23 cellular contexts compared by ENCODE assay signal in the genomic region with DNA sequence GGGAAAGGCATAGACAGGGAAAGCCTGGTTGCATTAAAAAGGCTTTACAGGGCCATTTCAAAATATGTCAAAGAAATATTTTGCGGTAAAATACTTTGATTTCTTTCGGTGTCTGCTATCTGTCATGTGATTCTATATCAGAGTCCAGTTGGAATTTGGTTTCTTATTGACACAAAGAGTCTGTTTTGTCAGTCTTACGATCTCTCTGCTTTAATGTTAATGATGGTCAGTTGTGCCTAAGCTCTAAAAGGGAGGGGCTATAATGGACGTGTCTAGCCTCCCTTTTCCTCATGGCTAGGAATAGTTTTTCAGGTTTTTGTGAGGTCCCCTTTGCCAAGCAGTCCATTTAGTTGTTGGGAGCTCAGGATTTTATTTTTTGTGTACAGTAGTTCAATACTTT. TPM values are rescaled to one million over a fixed set of nuclear protein-coding genes. Genes with fewer than 3 reads are reported as not detected.
DNase-seq lines count a peak whose midpoint lies in the region; ATAC-seq, FAIRE-seq and TF ChIP-seq lines count a peak whose summit lies in the region.
"Had no signal": no experiment of that assay in that cellular context is flagged by ENCODE, and none has a peak within 500 bp of the region (broad histone marks: within the 10 kb centered on the region; RNA-seq: fewer than 3 reads in every experiment).

No MANE protein-coding gene starts in this region.

- H3K9ac ChIP-seq in BLaER1 treated with 17β-estradiol and CSF1 and Interleukin-3, amounts not matched to agents 10 nM and 100 nM = no peak overlapping the region
- H3K9ac ChIP-seq in K562 (ENCODE audit: insufficient read depth in 1 of 2, low read depth in 2 of 2, low read length in 2 of 2) = no peak overlapping the region

- no peak for TF ChIP-seq CTCF in K562 (IDR thresholded peaks at IDR 0.05 in 2 of 3, conservative IDR thresholded peaks at IDR 0.05 in 1 of 3; ENCODE audit: insufficient read depth in 2 of 3, low read depth in 1 of 3, low read length in 3 of 3)
- TF ChIP-seq CTCF in stomach (IDR thresholded peaks at IDR 0.05) = no peak

- WGBS in K562 (ENCODE audit: insufficient coverage, low coverage, missing lambda C conversion rate) = 28% methylated on average over 4 of the region's 4 CpGs
- 57 to 64% (median 62%) methylated on average over 4 of the region's 4 CpGs for WGBS in stomach, 5 donors

- H3K4me2 ChIP-seq in BLaER1 treated with 17β-estradiol and CSF1 and Interleukin-3, amounts not matched to agents 10 nM and 100 nM = peak overlapping the region in 6 of 11 experiments; percentile 17 to 57 (median 32); a peak in 8 of 22 replicates
- no peak overlapping the region for H3K4me2 ChIP-seq in K562 (ENCODE audit: insufficient read depth, low read length)
- H3K4me2 ChIP-seq: A549 had no signal

- no peak for FAIRE-seq in K562 (lab: Jason Lieb, UNC)
- FAIRE-seq: A549, D721Med, GM12891 had no signal

- TF ChIP-seq EP300 in K562 (IDR thresholded peaks at IDR 0.05; ENCODE audit: low read length) (no peak), stomach (IDR thresholded peaks at IDR 0.05) (no peak)

- peak; percentile 52 for TF ChIP-seq POLR2A in K562 (conservative IDR thresholded peaks at IDR 0.05)
- no peak for TF ChIP-seq POLR2A in stomach (IDR thresholded peaks at IDR 0.05)

- peaks cover 0 to 20% (median 14%) of the 10 kb centered on the region in 10 experiments; a peak in 17 of 20 replicates for H3K4me1 ChIP-seq in BLaER1 treated with 17β-estradiol and CSF1 and Interleukin-3, amounts not matched to agents 10 nM and 100 nM
- peaks cover 3 to 13% of the 10 kb centered on the region in 2 experiments for H3K4me1 ChIP-seq in K562 (replicated peaks in 1 of 2; ENCODE audit: control insufficient read depth in 2 of 2, insufficient read depth in 2 of 2, low read length in 2 of 2)
- H3K4me1 ChIP-seq in stomach = peaks cover 0 to 10% (median 0%) of the 10 kb centered on the region in 4 donors
- H3K4me1 ChIP-seq: A549, BE2C had no signal

- in situ Hi-C loops in K562 (cut with MboI) = loop anchor here (10.0 kb wide), 1 partner anchor 722 kb away; no protein-coding TSS in a partner anchor

- H3K36me3 ChIP-seq in BLaER1 treated with 17β-estradiol and CSF1 and Interleukin-3, amounts not matched to agents 10 nM and 100 nM = peaks cover 55 to 76% (median 60%) of the 10 kb centered on the region in 11 experiments
- H3K36me3 ChIP-seq in K562 (ENCODE audit: control insufficient read depth, insufficient read depth, low read length) = peaks cover 57% of the 10 kb centered on the region
- H3K36me3 ChIP-seq in stomach = peaks cover 7 to 40% (median 18%) of the 10 kb centered on the region in 4 donors

- POLR2A ChIA-PET in K562 (lab: Yijun Ruan, JAX) = interaction anchor here (1.1 kb wide), 1 partner anchor 20 kb away, joined by 3 read pairs; no protein-coding TSS in a partner anchor

- no TSS peak for BruUV-seq in K562 (replicated peaks; lab: Mats Ljungman, UMichigan)

- no peaks in the 10 kb centered on the region for H3K9me1 ChIP-seq in K562 (ENCODE audit: control insufficient read depth, insufficient read depth, low read length)

- H3K27ac ChIP-seq in BLaER1 treated with 17β-estradiol and CSF1 and Interleukin-3, amounts not matched to agents 10 nM and 100 nM = no peak overlapping the region; a peak in 1 of 22 replicates
- no peak overlapping the region for H3K27ac ChIP-seq in K562 (ENCODE audit: extremely low read depth, low read depth, low read length)
- H3K27ac ChIP-seq in stomach = no peak overlapping the region
- H3K27ac ChIP-seq: A549, C4-2B had no signal

- H3K79me2 ChIP-seq in K562 (ENCODE audit: control insufficient read depth, insufficient read depth, low read length) = no peaks in the 10 kb centered on the region

- intact Hi-C loops in K562 (cut with micrococcal nuclease) = no loop called here
- intact Hi-C loops in stomach (cut with DNase I; ENCODE audit: low total_unique reads) = no loop called here

- H2AFZ ChIP-seq in K562 (ENCODE audit: low read depth, low read length) = no peak overlapping the region
- H2AFZ ChIP-seq: GM23338 had no signal

- no peaks in the 10 kb centered on the region for H4K20me1 ChIP-seq in BLaER1 treated with 17β-estradiol and CSF1 and Interleukin-3, amounts not matched to agents 10 nM and 100 nM
- H4K20me1 ChIP-seq in K562 (replicated peaks; ENCODE audit: control insufficient read depth, insufficient read depth, low read length) = no peaks in the 10 kb centered on the region

- CTCF ChIA-PET in K562 (lab: Yijun Ruan, JAX; ENCODE audit: low intra/inter-chr PET ratio) = interaction anchor here (0.7 kb wide), 1 partner anchor 17 kb away, joined by 3 read pairs; no protein-coding TSS in a partner anchor

- DNase-seq in NCI-H69 (lab: John Stamatoyannopoulos, UW) = peak; percentile 16
- DNase-seq in K562 (ENCODE audit: extremely low read depth in 1 of 4, low spot score in 3 of 4) = peak in 1 of 4 experiments; percentile 24
- DNase-seq in DMS53 (lab: John Stamatoyannopoulos, UW) = no peak
- no peak for DNase-seq in stomach
- no peak for DNase-seq in NCI-H524 treated with DMSO at 0.1 percent for 48 hours (lab: John Stamatoyannopoulos, UW)
- DNase-seq: 8988T; ACHN; AML-193; BE2C; CD4-positive, CD25-positive, alpha-beta regulatory T cell; CD8-positive, alpha-beta T cell; DMS 273 treated with DMSO at 0.1 percent for 48 hours; DMS79 treated with DMSO at 0.1 percent for 48 hours; GF-D8; H9 had no signal

- no peak for TF ChIP-seq RAD21 in K562 (CRISPR knock-in tag; conservative IDR thresholded peaks at IDR 0.05 in 1 of 2, IDR thresholded peaks at IDR 0.05 in 1 of 2)

- peak; percentile 67 for ATAC-seq in K562
- no peak for ATAC-seq in GM18873 (IDR thresholded peaks at IDR 0.05; ENCODE audit: low FRiP score, unreplicated experiment)
- ATAC-seq: A549; CD8-positive, alpha-beta T cell; GM23338; HCT116 had no signal

- peaks cover 39 to 55% (median 46%) of the 10 kb centered on the region in 11 experiments for H3K9me3 ChIP-seq in BLaER1 treated with 17β-estradiol and CSF1 and Interleukin-3, amounts not matched to agents 10 nM and 100 nM (replicated peaks in 1 of 11)
- H3K9me3 ChIP-seq in K562 (replicated peaks; ENCODE audit: control insufficient read depth, insufficient read depth, low read depth, low read length) (no peaks in the 10 kb centered on the region; the same call in 1 of the 2 replicates), stomach (no peaks in the 10 kb centered on the region)

- H3K4me3 ChIP-seq in BLaER1 treated with 17β-estradiol and CSF1 and Interleukin-3, amounts not matched to agents 10 nM and 100 nM = no peak overlapping the region
- no peak overlapping the region for H3K4me3 ChIP-seq in K562
- H3K4me3 ChIP-seq in stomach = no peak overlapping the region
- H3K4me3 ChIP-seq: A549, GM23338 had no signal

- H3K27me3 ChIP-seq in BLaER1 treated with 17β-estradiol and CSF1 and Interleukin-3, amounts not matched to agents 10 nM and 100 nM = no peaks in the 10 kb centered on the region
- H3K27me3 ChIP-seq in K562 (ENCODE audit: control insufficient read depth in 2 of 2, insufficient read depth in 2 of 2, low read length in 2 of 2) (no peaks in the 10 kb centered on the region), stomach (no peaks in the 10 kb centered on the region)
- H3K27me3 ChIP-seq: BE2C had no signal

TF ChIP-seq in K562, 482 proteins besides CTCF, POLR2A, EP300 and RAD21:
- 0 out of 2 replicates have a peak, but pooled peaks have one; percentile 5 for TF ChIP-seq SUPT5H (IDR thresholded peaks at IDR 0.05)
- TF ChIP-seq, protein P1, sequence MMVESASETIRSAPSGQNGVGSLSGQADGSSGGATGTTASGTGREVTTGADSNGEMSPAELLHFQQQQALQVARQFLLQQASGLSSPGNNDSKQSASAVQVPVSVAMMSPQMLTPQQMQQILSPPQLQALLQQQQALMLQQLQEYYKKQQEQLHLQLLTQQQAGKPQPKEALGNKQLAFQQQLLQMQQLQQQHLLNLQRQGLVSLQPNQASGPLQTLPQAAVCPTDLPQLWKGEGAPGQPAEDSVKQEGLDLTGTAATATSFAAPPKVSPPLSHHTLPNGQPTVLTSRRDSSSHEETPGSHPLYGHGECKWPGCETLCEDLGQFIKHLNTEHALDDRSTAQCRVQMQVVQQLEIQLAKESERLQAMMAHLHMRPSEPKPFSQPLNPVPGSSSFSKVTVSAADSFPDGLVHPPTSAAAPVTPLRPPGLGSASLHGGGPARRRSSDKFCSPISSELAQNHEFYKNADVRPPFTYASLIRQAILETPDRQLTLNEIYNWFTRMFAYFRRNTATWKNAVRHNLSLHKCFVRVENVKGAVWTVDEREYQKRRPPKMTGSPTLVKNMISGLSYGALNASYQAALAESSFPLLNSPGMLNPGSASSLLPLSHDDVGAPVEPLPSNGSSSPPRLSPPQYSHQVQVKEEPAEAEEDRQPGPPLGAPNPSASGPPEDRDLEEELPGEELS (CRISPR knock-in tag; IDR thresholded peaks at IDR 0.05; ENCODE audit: borderline replicate concordance) = no peak

RNA-seq across cellular contexts. Expression of a gene that starts 31.5 kb away (rescaled TPM):
- 71.7 and 74.2 TPM in 2 replicates for total RNA-seq in K562 (2011; cell fraction: chromatin; rRNA removed; ENCODE audit: low replicate concordance)
- total RNA-seq in K562 (2011; cell fraction: nucleolus; rRNA removed) = 22.4 and 23.2 TPM in 2 replicates
- 35.6 and 44.9 TPM in 2 replicates for total RNA-seq in K562 (2011; cell fraction: nucleoplasm; rRNA removed)
- total RNA-seq in K562 (2014; rRNA removed) (38.2 and 42.0 TPM in 2 replicates), K562 (2014; rRNA removed; fragmentation: Illumina TruSeq; extraction: Trizol) (54.1 and 62.0 TPM in 2 replicates), K562 (2015; rRNA removed; fragmentation: Illumina TruSeq; extraction: Trizol) (52.8 and 57.8 TPM in 2 replicates), K562 (2021) (54.8 and 64.0 TPM in 2 replicates), stomach (10 to 100 TPM in 4 of 5 donors, 1 to 10 TPM in 1; 2.3 to 29.9 (median 18.1) TPM)
- polyA plus RNA-seq in K562 (2011; rRNA removed) (16.6 and 29.8 TPM in 2 replicates), K562 (2014; fragmentation: Illumina TruSeq; extraction: Trizol) (65.6 and 72.3 TPM in 2 replicates), K562 (2014; fragmentation: Nextera tagmentation; extraction: Ambion mirVana) (100 to 1,000 TPM; 125 to 136 TPM), K562 (2014; rRNA removed) (44.7 and 47.1 TPM in 2 replicates), stomach (10 to 100 TPM in 1 of 3 donors, 1 to 10 TPM in 2; 6.7 to 12.1 (median 9.1) TPM)
- polyA plus RNA-seq in K562 (2011; cell fraction: cytosol; rRNA removed) = 12.1 and 15.0 TPM in 2 replicates
- 28.3 and 54.1 TPM in 2 replicates for polyA plus RNA-seq in K562 (2011; cell fraction: nucleus; rRNA removed)
- polyA plus RNA-seq in K562 (2012) = 31.5 and 90.8 TPM in 2 replicates
- 29.6 and 34.7 TPM in 2 replicates for polyA minus RNA-seq in K562 (2011; rRNA and poly(A)+ RNA removed)
- 9.6 and 21.2 TPM in 2 replicates for polyA minus RNA-seq in K562 (2011; cell fraction: cytosol; rRNA and poly(A)+ RNA removed)
- polyA minus RNA-seq in K562 (2011; cell fraction: nucleus; rRNA and poly(A)+ RNA removed) = 33.4 and 39.3 TPM in 2 replicates
